Comparison of ENCODE assay signal across 1 cellular context in the genomic region with DNA sequence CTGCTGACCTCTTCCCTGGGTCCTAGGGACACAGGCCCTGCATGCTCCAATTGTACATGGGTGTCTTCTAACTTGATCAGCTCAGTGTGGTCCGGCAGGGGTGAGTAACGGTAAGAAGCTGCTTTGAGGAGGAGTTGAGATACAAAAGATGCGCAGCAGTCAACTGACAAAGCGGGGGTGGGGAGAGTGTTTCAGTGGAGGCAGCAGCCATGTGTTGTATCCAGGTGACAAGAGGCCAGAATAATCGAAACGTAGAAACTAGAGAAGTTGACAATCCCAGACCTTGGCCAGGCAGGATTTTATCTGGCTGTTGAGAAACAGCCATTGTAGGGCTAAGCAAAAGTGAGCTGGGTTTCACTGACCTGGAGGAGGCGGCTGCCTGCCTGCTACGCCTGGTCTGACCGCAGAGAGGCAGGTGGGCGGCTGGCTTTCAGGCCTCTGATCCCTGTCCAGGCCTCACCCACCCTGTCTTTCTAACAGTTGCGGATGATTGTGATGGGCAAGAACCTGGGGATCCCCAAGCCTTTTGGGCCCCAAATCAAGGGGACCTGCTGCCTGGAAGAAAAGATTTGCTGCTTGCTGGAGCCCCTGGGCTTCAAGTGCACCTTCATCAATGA.
TF ChIP-seq lines count a peak whose summit lies in the region.

No MANE protein-coding gene starts in this region.

TF ChIP-seq in K562, 482 proteins besides CTCF, POLR2A, EP300 and RAD21 (continues in another document):
- TF ChIP-seq TEAD1 (CRISPR knock-in tag; IDR thresholded peaks at IDR 0.05) (no peak), TAL1 (IDR thresholded peaks at IDR 0.05) (no peak), FOS (IDR thresholded peaks at IDR 0.05; ENCODE audit: extremely low read depth, insufficient read length) (no peak), RBM39 (optimal IDR thresholded peaks at IDR 0.05; ENCODE audit: low read depth, low read length) (no peak), ZNF354B (CRISPR knock-in tag; IDR thresholded peaks at IDR 0.05) (no peak), SMAD4 (CRISPR knock-in tag; conservative IDR thresholded peaks at IDR 0.05) (no peak), NFXL1 (CRISPR knock-in tag; IDR thresholded peaks at IDR 0.05) (no peak), ELF1 (tag; IDR thresholded peaks at IDR 0.05) (no peak), RBM25 (IDR thresholded peaks at IDR 0.05; ENCODE audit: low read depth, low read length, severe bottlenecking) (no peak), BRD9 (IDR thresholded peaks at IDR 0.05; ENCODE audit: low read depth, partially characterized antibody) (peak; percentile 24), ZNF79 (CRISPR knock-in tag; IDR thresholded peaks at IDR 0.05; ENCODE audit: low read depth) (no peak), C11orf30 (IDR thresholded peaks at IDR 0.05; ENCODE audit: low read depth) (no peak), ZNF24 (IDR thresholded peaks at IDR 0.05) (no peak), TRIM28 (IDR thresholded peaks at IDR 0.05) (0 out of 2 replicates have a peak, but pooled peaks have one; percentile 34), PHF21A (IDR thresholded peaks at IDR 0.05; ENCODE audit: borderline replicate concordance, low read depth) (no peak), KLF1 (tag; IDR thresholded peaks at IDR 0.05) (peak; percentile 99), ZKSCAN3 (CRISPR knock-in tag; IDR thresholded peaks at IDR 0.05) (no peak), CREM (IDR thresholded peaks at IDR 0.05; ENCODE audit: low read depth) (0 out of 2 replicates have a peak, but pooled peaks have one; percentile 9), BRCA1 (IDR thresholded peaks at IDR 0.05) (no peak), BRCA1 (CRISPR knock-in tag; IDR thresholded peaks at IDR 0.05) (no peak), ZBTB7A (IDR thresholded peaks at IDR 0.05; ENCODE audit: borderline replicate concordance, control insufficient read depth, low read depth, low read length) (peak; percentile 27; the same call in 1 of the 2 replicates), HNRNPUL1 (IDR thresholded peaks at IDR 0.05; ENCODE audit: low read length) (no peak), GTF2E2 (tag; IDR thresholded peaks at IDR 0.05) (no peak), ZNF75A (CRISPR knock-in tag; IDR thresholded peaks at IDR 0.05) (no peak), SRSF1 (IDR thresholded peaks at IDR 0.05; ENCODE audit: low read depth, low read length) (no peak), KLF13 (tag; IDR thresholded peaks at IDR 0.05; ENCODE audit: borderline replicate concordance, low read depth) (peak; percentile 95), TRIM24 (IDR thresholded peaks at IDR 0.05) (peak; percentile 14 to 34; a peak in 1 of 4 replicates), ZNF217 (CRISPR knock-in tag; IDR thresholded peaks at IDR 0.05) (no peak), ZFPM2 (CRISPR knock-in tag; IDR thresholded peaks at IDR 0.05) (no peak), CSDE1 (IDR thresholded peaks at IDR 0.05) (no peak), FOSL1 (tag; conservative IDR thresholded peaks at IDR 0.05) (no peak), ZNF134 (CRISPR knock-in tag; conservative IDR thresholded peaks at IDR 0.05) (no peak), ESRRA (IDR thresholded peaks at IDR 0.05; ENCODE audit: borderline replicate concordance, low read depth) (no peak), MEF2A (IDR thresholded peaks at IDR 0.05; ENCODE audit: control insufficient read depth, low read depth, low read length) (no peak), SMARCE1 (IDR thresholded peaks at IDR 0.05) (no peak), CEBPG (CRISPR knock-in tag; IDR thresholded peaks at IDR 0.05) (no peak), CEBPG (tag; conservative IDR thresholded peaks at IDR 0.05 in 1 of 2, IDR thresholded peaks at IDR 0.05 in 1 of 2) (no peak), GABPB1 (CRISPR knock-in tag; IDR thresholded peaks at IDR 0.05) (no peak), TGIF2 (CRISPR knock-in tag; IDR thresholded peaks at IDR 0.05) (no peak), JUN (IDR thresholded peaks at IDR 0.05; ENCODE audit: borderline replicate concordance, low read depth, low read length) (no peak), JUN (CRISPR knock-in tag; IDR thresholded peaks at IDR 0.05; ENCODE audit: borderline replicate concordance) (no peak), SMAD2 (IDR thresholded peaks at IDR 0.05; ENCODE audit: low read depth, low read length) (no peak), SIN3A (IDR thresholded peaks at IDR 0.05; ENCODE audit: borderline replicate concordance in 2 of 2, control insufficient read depth in 1 of 2, low read depth in 2 of 2, low read length in 2 of 2) (no peak), HDAC8 (tag; IDR thresholded peaks at IDR 0.05) (no peak), NCOR1 (IDR thresholded peaks at IDR 0.05) (no peak), ZFX (CRISPR knock-in tag; IDR thresholded peaks at IDR 0.05) (peak; percentile 39; the same call in 1 of the 2 replicates), PHB2 (IDR thresholded peaks at IDR 0.05; ENCODE audit: low read depth) (no peak), ZNF764 (CRISPR knock-in tag; IDR thresholded peaks at IDR 0.05; ENCODE audit: low read depth) (no peak), YBX1 (IDR thresholded peaks at IDR 0.05) (no peak), LEF1 (IDR thresholded peaks at IDR 0.05) (no peak), FOXA1 (IDR thresholded peaks at IDR 0.05; ENCODE audit: borderline replicate concordance) (no peak)
- TF ChIP-seq, protein P1, sequence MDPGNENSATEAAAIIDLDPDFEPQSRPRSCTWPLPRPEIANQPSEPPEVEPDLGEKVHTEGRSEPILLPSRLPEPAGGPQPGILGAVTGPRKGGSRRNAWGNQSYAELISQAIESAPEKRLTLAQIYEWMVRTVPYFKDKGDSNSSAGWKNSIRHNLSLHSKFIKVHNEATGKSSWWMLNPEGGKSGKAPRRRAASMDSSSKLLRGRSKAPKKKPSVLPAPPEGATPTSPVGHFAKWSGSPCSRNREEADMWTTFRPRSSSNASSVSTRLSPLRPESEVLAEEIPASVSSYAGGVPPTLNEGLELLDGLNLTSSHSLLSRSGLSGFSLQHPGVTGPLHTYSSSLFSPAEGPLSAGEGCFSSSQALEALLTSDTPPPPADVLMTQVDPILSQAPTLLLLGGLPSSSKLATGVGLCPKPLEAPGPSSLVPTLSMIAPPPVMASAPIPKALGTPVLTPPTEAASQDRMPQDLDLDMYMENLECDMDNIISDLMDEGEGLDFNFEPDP (CRISPR knock-in tag; IDR thresholded peaks at IDR 0.05), result no peak
- TF ChIP-seq, protein P2, sequence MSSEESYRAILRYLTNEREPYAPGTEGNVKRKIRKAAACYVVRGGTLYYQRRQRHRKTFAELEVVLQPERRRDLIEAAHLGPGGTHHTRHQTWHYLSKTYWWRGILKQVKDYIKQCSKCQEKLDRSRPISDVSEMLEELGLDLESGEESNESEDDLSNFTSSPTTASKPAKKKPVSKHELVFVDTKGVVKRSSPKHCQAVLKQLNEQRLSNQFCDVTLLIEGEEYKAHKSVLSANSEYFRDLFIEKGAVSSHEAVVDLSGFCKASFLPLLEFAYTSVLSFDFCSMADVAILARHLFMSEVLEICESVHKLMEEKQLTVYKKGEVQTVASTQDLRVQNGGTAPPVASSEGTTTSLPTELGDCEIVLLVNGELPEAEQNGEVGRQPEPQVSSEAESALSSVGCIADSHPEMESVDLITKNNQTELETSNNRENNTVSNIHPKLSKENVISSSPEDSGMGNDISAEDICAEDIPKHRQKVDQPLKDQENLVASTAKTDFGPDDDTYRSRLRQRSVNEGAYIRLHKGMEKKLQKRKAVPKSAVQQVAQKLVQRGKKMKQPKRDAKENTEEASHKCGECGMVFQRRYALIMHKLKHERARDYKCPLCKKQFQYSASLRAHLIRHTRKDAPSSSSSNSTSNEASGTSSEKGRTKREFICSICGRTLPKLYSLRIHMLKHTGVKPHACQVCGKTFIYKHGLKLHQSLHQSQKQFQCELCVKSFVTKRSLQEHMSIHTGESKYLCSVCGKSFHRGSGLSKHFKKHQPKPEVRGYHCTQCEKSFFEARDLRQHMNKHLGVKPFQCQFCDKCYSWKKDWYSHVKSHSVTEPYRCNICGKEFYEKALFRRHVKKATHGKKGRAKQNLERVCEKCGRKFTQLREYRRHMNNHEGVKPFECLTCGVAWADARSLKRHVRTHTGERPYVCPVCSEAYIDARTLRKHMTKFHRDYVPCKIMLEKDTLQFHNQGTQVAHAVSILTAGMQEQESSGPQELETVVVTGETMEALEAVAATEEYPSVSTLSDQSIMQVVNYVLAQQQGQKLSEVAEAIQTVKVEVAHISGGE (CRISPR knock-in tag; IDR thresholded peaks at IDR 0.05), result no peak
- TF ChIP-seq, protein P3, sequence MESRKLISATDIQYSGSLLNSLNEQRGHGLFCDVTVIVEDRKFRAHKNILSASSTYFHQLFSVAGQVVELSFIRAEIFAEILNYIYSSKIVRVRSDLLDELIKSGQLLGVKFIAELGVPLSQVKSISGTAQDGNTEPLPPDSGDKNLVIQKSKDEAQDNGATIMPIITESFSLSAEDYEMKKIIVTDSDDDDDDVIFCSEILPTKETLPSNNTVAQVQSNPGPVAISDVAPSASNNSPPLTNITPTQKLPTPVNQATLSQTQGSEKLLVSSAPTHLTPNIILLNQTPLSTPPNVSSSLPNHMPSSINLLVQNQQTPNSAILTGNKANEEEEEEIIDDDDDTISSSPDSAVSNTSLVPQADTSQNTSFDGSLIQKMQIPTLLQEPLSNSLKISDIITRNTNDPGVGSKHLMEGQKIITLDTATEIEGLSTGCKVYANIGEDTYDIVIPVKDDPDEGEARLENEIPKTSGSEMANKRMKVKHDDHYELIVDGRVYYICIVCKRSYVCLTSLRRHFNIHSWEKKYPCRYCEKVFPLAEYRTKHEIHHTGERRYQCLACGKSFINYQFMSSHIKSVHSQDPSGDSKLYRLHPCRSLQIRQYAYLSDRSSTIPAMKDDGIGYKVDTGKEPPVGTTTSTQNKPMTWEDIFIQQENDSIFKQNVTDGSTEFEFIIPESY (CRISPR knock-in tag; IDR thresholded peaks at IDR 0.05), result no peak
- TF ChIP-seq, protein P4, sequence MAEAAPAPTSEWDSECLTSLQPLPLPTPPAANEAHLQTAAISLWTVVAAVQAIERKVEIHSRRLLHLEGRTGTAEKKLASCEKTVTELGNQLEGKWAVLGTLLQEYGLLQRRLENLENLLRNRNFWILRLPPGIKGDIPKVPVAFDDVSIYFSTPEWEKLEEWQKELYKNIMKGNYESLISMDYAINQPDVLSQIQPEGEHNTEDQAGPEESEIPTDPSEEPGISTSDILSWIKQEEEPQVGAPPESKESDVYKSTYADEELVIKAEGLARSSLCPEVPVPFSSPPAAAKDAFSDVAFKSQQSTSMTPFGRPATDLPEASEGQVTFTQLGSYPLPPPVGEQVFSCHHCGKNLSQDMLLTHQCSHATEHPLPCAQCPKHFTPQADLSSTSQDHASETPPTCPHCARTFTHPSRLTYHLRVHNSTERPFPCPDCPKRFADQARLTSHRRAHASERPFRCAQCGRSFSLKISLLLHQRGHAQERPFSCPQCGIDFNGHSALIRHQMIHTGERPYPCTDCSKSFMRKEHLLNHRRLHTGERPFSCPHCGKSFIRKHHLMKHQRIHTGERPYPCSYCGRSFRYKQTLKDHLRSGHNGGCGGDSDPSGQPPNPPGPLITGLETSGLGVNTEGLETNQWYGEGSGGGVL (CRISPR knock-in tag; IDR thresholded peaks at IDR 0.05), result no peak
- TF ChIP-seq, protein P5, sequence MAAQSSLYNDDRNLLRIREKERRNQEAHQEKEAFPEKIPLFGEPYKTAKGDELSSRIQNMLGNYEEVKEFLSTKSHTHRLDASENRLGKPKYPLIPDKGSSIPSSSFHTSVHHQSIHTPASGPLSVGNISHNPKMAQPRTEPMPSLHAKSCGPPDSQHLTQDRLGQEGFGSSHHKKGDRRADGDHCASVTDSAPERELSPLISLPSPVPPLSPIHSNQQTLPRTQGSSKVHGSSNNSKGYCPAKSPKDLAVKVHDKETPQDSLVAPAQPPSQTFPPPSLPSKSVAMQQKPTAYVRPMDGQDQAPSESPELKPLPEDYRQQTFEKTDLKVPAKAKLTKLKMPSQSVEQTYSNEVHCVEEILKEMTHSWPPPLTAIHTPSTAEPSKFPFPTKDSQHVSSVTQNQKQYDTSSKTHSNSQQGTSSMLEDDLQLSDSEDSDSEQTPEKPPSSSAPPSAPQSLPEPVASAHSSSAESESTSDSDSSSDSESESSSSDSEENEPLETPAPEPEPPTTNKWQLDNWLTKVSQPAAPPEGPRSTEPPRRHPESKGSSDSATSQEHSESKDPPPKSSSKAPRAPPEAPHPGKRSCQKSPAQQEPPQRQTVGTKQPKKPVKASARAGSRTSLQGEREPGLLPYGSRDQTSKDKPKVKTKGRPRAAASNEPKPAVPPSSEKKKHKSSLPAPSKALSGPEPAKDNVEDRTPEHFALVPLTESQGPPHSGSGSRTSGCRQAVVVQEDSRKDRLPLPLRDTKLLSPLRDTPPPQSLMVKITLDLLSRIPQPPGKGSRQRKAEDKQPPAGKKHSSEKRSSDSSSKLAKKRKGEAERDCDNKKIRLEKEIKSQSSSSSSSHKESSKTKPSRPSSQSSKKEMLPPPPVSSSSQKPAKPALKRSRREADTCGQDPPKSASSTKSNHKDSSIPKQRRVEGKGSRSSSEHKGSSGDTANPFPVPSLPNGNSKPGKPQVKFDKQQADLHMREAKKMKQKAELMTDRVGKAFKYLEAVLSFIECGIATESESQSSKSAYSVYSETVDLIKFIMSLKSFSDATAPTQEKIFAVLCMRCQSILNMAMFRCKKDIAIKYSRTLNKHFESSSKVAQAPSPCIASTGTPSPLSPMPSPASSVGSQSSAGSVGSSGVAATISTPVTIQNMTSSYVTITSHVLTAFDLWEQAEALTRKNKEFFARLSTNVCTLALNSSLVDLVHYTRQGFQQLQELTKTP (IDR thresholded peaks at IDR 0.05; ENCODE audit: low read depth in 1 of 2, partially characterized antibody in 2 of 2), result no peak
- TF ChIP-seq, protein P6, sequence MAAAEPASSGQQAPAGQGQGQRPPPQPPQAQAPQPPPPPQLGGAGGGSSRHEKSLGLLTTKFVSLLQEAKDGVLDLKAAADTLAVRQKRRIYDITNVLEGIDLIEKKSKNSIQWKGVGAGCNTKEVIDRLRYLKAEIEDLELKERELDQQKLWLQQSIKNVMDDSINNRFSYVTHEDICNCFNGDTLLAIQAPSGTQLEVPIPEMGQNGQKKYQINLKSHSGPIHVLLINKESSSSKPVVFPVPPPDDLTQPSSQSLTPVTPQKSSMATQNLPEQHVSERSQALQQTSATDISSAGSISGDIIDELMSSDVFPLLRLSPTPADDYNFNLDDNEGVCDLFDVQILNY (CRISPR knock-in tag; IDR thresholded peaks at IDR 0.05), result no peak
- TF ChIP-seq, protein P7, sequence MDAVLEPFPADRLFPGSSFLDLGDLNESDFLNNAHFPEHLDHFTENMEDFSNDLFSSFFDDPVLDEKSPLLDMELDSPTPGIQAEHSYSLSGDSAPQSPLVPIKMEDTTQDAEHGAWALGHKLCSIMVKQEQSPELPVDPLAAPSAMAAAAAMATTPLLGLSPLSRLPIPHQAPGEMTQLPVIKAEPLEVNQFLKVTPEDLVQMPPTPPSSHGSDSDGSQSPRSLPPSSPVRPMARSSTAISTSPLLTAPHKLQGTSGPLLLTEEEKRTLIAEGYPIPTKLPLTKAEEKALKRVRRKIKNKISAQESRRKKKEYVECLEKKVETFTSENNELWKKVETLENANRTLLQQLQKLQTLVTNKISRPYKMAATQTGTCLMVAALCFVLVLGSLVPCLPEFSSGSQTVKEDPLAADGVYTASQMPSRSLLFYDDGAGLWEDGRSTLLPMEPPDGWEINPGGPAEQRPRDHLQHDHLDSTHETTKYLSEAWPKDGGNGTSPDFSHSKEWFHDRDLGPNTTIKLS (IDR thresholded peaks at IDR 0.05; ENCODE audit: borderline replicate concordance, low read depth), result no peak
